In genomic region chr5:95925345-95925744, GRCh38 we compare ENCODE assay signal across 27 cellular contexts. TPM values are rescaled to one million over a fixed set of nuclear protein-coding genes. Genes with fewer than 3 reads are reported as not detected.
DNase-seq lines count a peak whose midpoint lies in the region; ATAC-seq, FAIRE-seq and TF ChIP-seq lines count a peak whose summit lies in the region.
"Had no signal": no experiment of that assay in that cellular context is flagged by ENCODE, and none has a peak within 500 bp of the region (broad histone marks: within the 10 kb centered on the region; RNA-seq: fewer than 3 reads in every experiment).

No MANE protein-coding gene starts in this region.

- no peaks in the 10 kb centered on the region for H3K27me3 ChIP-seq in left lung
- H3K27me3 ChIP-seq: gastroesophageal sphincter, ovary, thyroid gland had no signal

- H3K4me3 Mint-ChIP-seq in activated naive CD8-positive, alpha-beta T cell treated with anti-CD3 and anti-CD28 coated beads, Interleukin-2, amount 50 U/mL, for 24 hours = no peak overlapping the region
- H3K4me3 Mint-ChIP-seq: activated CD8-positive, alpha-beta T cell treated with anti-CD3 and anti-CD28 coated beads for 36 hours; stimulated activated memory B cell treated with anti-CD40 and anti-IgM and Interleukin-4, amounts not matched to agents 10 μg/mL and 1 μg/mL and 100 μg/mL, for 72 hours had no signal

- no peak overlapping the region for H3K27ac Mint-ChIP-seq in activated naive CD8-positive, alpha-beta T cell treated with anti-CD3 and anti-CD28 coated beads, Interleukin-2, amount 50 U/mL, for 24 hours
- H3K27ac Mint-ChIP-seq: activated CD8-positive, alpha-beta T cell treated with anti-CD3 and anti-CD28 coated beads for 36 hours; stimulated activated memory B cell treated with anti-CD40 and anti-IgM and Interleukin-4, amounts not matched to agents 10 μg/mL and 1 μg/mL and 100 μg/mL, for 72 hours had no signal

- H3K4me1 ChIP-seq in left lung = peaks cover 19 to 40% of the 10 kb centered on the region in 2 donors
- H3K4me1 ChIP-seq: thyroid gland had no signal

- DNase-seq in GM19239 (ENCODE audit: insufficient read length, low spot score) (no peak), SHP77 (lab: John Stamatoyannopoulos, UW) (peak; percentile 25 to 29), left lung (no peak), DMS114 treated with DMSO at 0.1 percent for 48 hours (lab: John Stamatoyannopoulos, UW; ENCODE audit: unreplicated experiment) (no peak), NCI-H1105 (lab: John Stamatoyannopoulos, UW) (no peak)
- DNase-seq in activated naive CD8-positive, alpha-beta T cell treated with anti-CD3 and anti-CD28 coated beads, Interleukin-2, amount 50 U/mL, for 24 hours = no peak
- DNase-seq: ACHN; activated B cell treated with CpG ODN at 0.5 μM for 24 hours; activated CD8-positive, alpha-beta T cell treated with anti-CD3 and anti-CD28 coated beads for 36 hours; activated naive CD4-positive, alpha-beta T cell treated with anti-CD3 and anti-CD28 coated beads, Interleukin-2, amount 50 U/mL, for 16 hours; C1 segment of cervical spinal cord; effector CD4-positive, alpha-beta T cell; naive thymus-derived CD4-positive, alpha-beta T cell; NCI-H1694 treated with DMSO at 0.1 percent for 48 hours; NCI-H446; NK-92 treated with Interleukin-12 subunit alpha and Interleukin-12 subunit beta, amount 100 ng/mL, for 24 hours; ovary; SK-N-SH; thyroid gland had no signal

- no peaks in the 10 kb centered on the region for H3K9me3 ChIP-seq in left lung
- H3K9me3 ChIP-seq: gastroesophageal sphincter, ovary, SK-N-SH, thyroid gland had no signal

- H3K9me3 Mint-ChIP-seq in activated naive CD8-positive, alpha-beta T cell treated with anti-CD3 and anti-CD28 coated beads, Interleukin-2, amount 50 U/mL, for 24 hours = no peaks in the 10 kb centered on the region
- H3K9me3 Mint-ChIP-seq: activated B cell treated with CpG ODN at 0.5 μM for 24 hours; activated CD8-positive, alpha-beta T cell treated with anti-CD3 and anti-CD28 coated beads for 36 hours; IgD-negative memory B cell; naive thymus-derived CD4-positive, alpha-beta T cell; stimulated activated memory B cell treated with anti-CD40 and anti-IgM and Interleukin-4, amounts not matched to agents 10 μg/mL and 1 μg/mL and 100 μg/mL, for 72 hours; T-helper 2 cell treated with Interferon-gamma antibody and Interleukin-4, amounts not matched to agents 5 μg/mL and 100 μg/mL, for 36 hours had no signal

- peak overlapping the region; percentile 52 for H3K27ac ChIP-seq in 22Rv1
- peak overlapping the region in 1 of 2 donors; percentile 63 for H3K27ac ChIP-seq in left lung
- H3K27ac ChIP-seq: gastroesophageal sphincter, ovary, thyroid gland had no signal

- no peak overlapping the region for H3K4me3 ChIP-seq in left lung
- H3K4me3 ChIP-seq: gastroesophageal sphincter, ovary, thyroid gland had no signal

- FAIRE-seq in GM19239 (lab: Jason Lieb, UNC) = peak; percentile 61
- FAIRE-seq: G401.6, RCC 7860 had no signal

- ATAC-seq in left lung = peak; percentile 66
- ATAC-seq in activated naive CD8-positive, alpha-beta T cell treated with anti-CD3 and anti-CD28 coated beads, Interleukin-2, amount 50 U/mL, for 24 hours = no peak
- no peak for ATAC-seq in HG03457 (IDR thresholded peaks at IDR 0.05; ENCODE audit: unreplicated experiment)

- H3K36me3 ChIP-seq in left lung = no peaks in the 10 kb centered on the region
- H3K36me3 ChIP-seq: gastroesophageal sphincter, ovary, thyroid gland had no signal

- intact Hi-C loops in left lung (cut with DNase I) = no loop called here

- no peak for TF ChIP-seq CTCF in 22Rv1 (IDR thresholded peaks at IDR 0.05)
- TF ChIP-seq CTCF in left lung (IDR thresholded peaks at IDR 0.05) = no peak

- peaks cover 21% of the 10 kb centered on the region for H3K36me3 Mint-ChIP-seq in activated naive CD8-positive, alpha-beta T cell treated with anti-CD3 and anti-CD28 coated beads, Interleukin-2, amount 50 U/mL, for 24 hours (ENCODE audit: low read depth)

- peaks cover 38% of the 10 kb centered on the region for H3K4me1 Mint-ChIP-seq in activated naive CD8-positive, alpha-beta T cell treated with anti-CD3 and anti-CD28 coated beads, Interleukin-2, amount 50 U/mL, for 24 hours

- no peaks in the 10 kb centered on the region for H3K27me3 Mint-ChIP-seq in activated naive CD8-positive, alpha-beta T cell treated with anti-CD3 and anti-CD28 coated beads, Interleukin-2, amount 50 U/mL, for 24 hours
- H3K27me3 Mint-ChIP-seq: activated B cell treated with CpG ODN at 0.5 μM for 24 hours; activated CD8-positive, alpha-beta T cell treated with anti-CD3 and anti-CD28 coated beads for 36 hours; IgD-negative memory B cell; naive thymus-derived CD4-positive, alpha-beta T cell; stimulated activated memory B cell treated with anti-CD40 and anti-IgM and Interleukin-4, amounts not matched to agents 10 μg/mL and 1 μg/mL and 100 μg/mL, for 72 hours had no signal

RNA-seq across cellular contexts. Expression of gene ELL2, which starts 36.3 kb away (rescaled TPM):
- total RNA-seq in left lung = 10 to 100 TPM; 46.9 to 62.7 TPM

Comparison
In these comparisons a context has a peak if more than half of its experiments do, and no peak if none do; other contexts are left out.
1. DNase-seq: peak in SHP77 (2 of 2); none in GM19239 (single experiment), left lung (0 of 2), activated naive CD8-positive, alpha-beta T cell treated with anti-CD3 and anti-CD28 coated beads, Interleukin-2, amount 50 U/mL, for 24 hours (single experiment), DMS114 treated with DMSO at 0.1 percent for 48 hours (single experiment) and NCI-H1105 (single experiment).